Comparison of ENCODE assay signal across 26 cellular contexts in genomic region chr4:87934157-87934704, GRCh38. TPM values are rescaled to one million over a fixed set of nuclear protein-coding genes. Genes with fewer than 3 reads are reported as not detected.
"Had no signal": no experiment of that assay in that cellular context is flagged by ENCODE, and none has a peak within 500 bp of the region (broad histone marks: within the 10 kb centered on the region; RNA-seq: fewer than 3 reads in every experiment).

No MANE protein-coding gene starts in this region.

- H3K4me2 ChIP-seq: neural progenitor cell, smooth muscle cell had no signal

- H3K4me3 ChIP-seq: left ventricle myocardium inferior, lung, neural progenitor cell, psoas muscle, right atrium auricular region, right lobe of liver, smooth muscle cell, tibial nerve, uterus had no signal

- H3K4me1 Mint-ChIP-seq: naive B cell; nephron progenitor cell; stimulated activated memory B cell treated with anti-CD40 and anti-IgM and Interleukin-4, amounts not matched to agents 10 μg/mL and 1 μg/mL and 100 μg/mL, for 72 hours; stimulated activated naive CD8-positive, alpha-beta T cell treated with anti-CD3 and anti-CD28 coated beads, Interleukin-15, amount 100 ng/mL, for 72 hours had no signal

- H3K4me3 Mint-ChIP-seq: immature natural killer cell; mesothelial cell of epicardium; naive B cell; natural killer cell; nephron progenitor cell; neural progenitor cell; stimulated activated memory B cell treated with anti-CD40 and anti-IgM and Interleukin-4, amounts not matched to agents 10 μg/mL and 1 μg/mL and 100 μg/mL, for 72 hours; stimulated activated naive CD8-positive, alpha-beta T cell treated with anti-CD3 and anti-CD28 coated beads, Interleukin-15, amount 100 ng/mL, for 72 hours; type B pancreatic cell had no signal

- H3K27ac ChIP-seq: left ventricle myocardium inferior, neural progenitor cell, neutrophil, parathyroid adenoma, psoas muscle, right atrium auricular region, right lobe of liver, tibial nerve, uterus had no signal

- DNase-seq: immature natural killer cell; left ventricle myocardium inferior; naive B cell; natural killer cell; nephron progenitor cell; occipital lobe; psoas muscle; right lobe of liver; stimulated activated CD4-positive, alpha-beta T cell treated with anti-CD3 and anti-CD28 coated beads, Interleukin-1b, Interleukin-23, amount 100 ng/mL, for 48 hours; stimulated activated CD4-positive, alpha-beta T cell treated with anti-CD3 and anti-CD28 coated beads, Interleukin-2, amount 100 ng/mL, for 48 hours; stimulated activated CD4-positive, alpha-beta T cell treated with anti-CD3 and anti-CD28 coated beads, Interleukin-4, amount 100 ng/mL, for 4 hours; stimulated activated CD8-positive, alpha-beta memory T cell treated with anti-CD3 and anti-CD28 coated beads, Interleukin-4, amount 100 ng/mL, for 48 hours; stimulated activated naive CD4-positive, alpha-beta T cell treated with Interleukin-2 at 50 U/mL for 16 hours; stimulated activated naive CD8-positive, alpha-beta T cell treated with anti-CD3 and anti-CD28 coated beads, Interleukin-15, amount 100 ng/mL, for 72 hours; substantia nigra; uterus had no signal

- H3K27me3 ChIP-seq: neural progenitor cell, neutrophil, right atrium auricular region, right lobe of liver, tibial nerve, uterus had no signal

- ATAC-seq: natural killer cell; psoas muscle; right lobe of liver; stimulated activated memory B cell treated with anti-CD40 and anti-IgM and Interleukin-4, amounts not matched to agents 10 μg/mL and 1 μg/mL and 100 μg/mL, for 72 hours; stimulated activated naive CD8-positive, alpha-beta T cell treated with anti-CD3 and anti-CD28 coated beads, Interleukin-15, amount 100 ng/mL, for 72 hours had no signal

- H3K9me3 Mint-ChIP-seq: stimulated activated naive CD8-positive, alpha-beta T cell treated with anti-CD3 and anti-CD28 coated beads, Interleukin-15, amount 100 ng/mL, for 72 hours had no signal

- H3K36me3 Mint-ChIP-seq: immature natural killer cell; naive B cell; neural progenitor cell; stimulated activated memory B cell treated with anti-CD40 and anti-IgM and Interleukin-4, amounts not matched to agents 10 μg/mL and 1 μg/mL and 100 μg/mL, for 72 hours; type B pancreatic cell had no signal

- H2AFZ ChIP-seq: neural progenitor cell, parathyroid adenoma had no signal

- H3K79me2 ChIP-seq: parathyroid adenoma had no signal

- H3K27ac Mint-ChIP-seq: immature natural killer cell; mesothelial cell of epicardium; naive B cell; natural killer cell; nephron progenitor cell; neural progenitor cell; stimulated activated memory B cell treated with anti-CD40 and anti-IgM and Interleukin-4, amounts not matched to agents 10 μg/mL and 1 μg/mL and 100 μg/mL, for 72 hours; stimulated activated naive CD8-positive, alpha-beta T cell treated with anti-CD3 and anti-CD28 coated beads, Interleukin-15, amount 100 ng/mL, for 72 hours; type B pancreatic cell had no signal

- H3K9ac ChIP-seq: neural progenitor cell, parathyroid adenoma had no signal

- H3K27me3 Mint-ChIP-seq: type B pancreatic cell had no signal

- H3K4me1 ChIP-seq: left ventricle myocardium inferior, neural progenitor cell, parathyroid adenoma, psoas muscle, right atrium auricular region, right lobe of liver, tibial nerve, uterus had no signal

- H3K9me3 ChIP-seq: neutrophil, right lobe of liver, uterus had no signal

- H3K36me3 ChIP-seq: left ventricle myocardium inferior, neural progenitor cell, neutrophil, right atrium auricular region, right lobe of liver, tibial nerve, uterus had no signal

RNA-seq across cellular contexts. Expression of gene SPP1, which starts 41.3 kb away (rescaled TPM):
- total RNA-seq: natural killer cell had no signal
- polyA plus RNA-seq: immature natural killer cell had no signal
